Comparison of ENCODE assay signal across 8 cellular contexts in genomic region chr6:52575490-52575868, GRCh38. TPM values are rescaled to one million over a fixed set of nuclear protein-coding genes. Genes with fewer than 3 reads are reported as not detected.
DNase-seq lines count a peak whose midpoint lies in the region; ATAC-seq, FAIRE-seq and TF ChIP-seq lines count a peak whose summit lies in the region.

No MANE protein-coding gene starts in this region.

- DNase-seq in stimulated activated naive CD8-positive, alpha-beta T cell treated with anti-CD3 and anti-CD28 coated beads, Interleukin-15, Interleukin-2, amounts not matched to agents 100 U/mL and 50 U/mL, for 24 hours, result no peak
- DNase-seq in MCF 10A (ENCODE audit: unreplicated experiment) (no peak), RCC 7860 (ENCODE audit: low spot score) (no peak), GM19238 (ENCODE audit: insufficient read length, low spot score) (no peak), NCI-H1092 (lab: John Stamatoyannopoulos, UW) (no peak)

- intact Hi-C loops in MCF 10A (cut with micrococcal nuclease), result no loop called here

- BruUV-seq in MCF 10A (replicated peaks; lab: Mats Ljungman, UMichigan), result TSS peak; percentile 29

- no peaks in the 10 kb centered on the region for H3K36me3 Mint-ChIP-seq in stimulated activated naive CD8-positive, alpha-beta T cell treated with anti-CD3 and anti-CD28 coated beads, Interleukin-15, Interleukin-2, amounts not matched to agents 100 ng/mL and 50 ng/mL, for 24 hours (ENCODE audit: low read depth)
- peaks cover 6% of the 10 kb centered on the region for H3K36me3 Mint-ChIP-seq in MCF 10A (ENCODE audit: insufficient read depth, unreplicated experiment)

- no peaks in the 10 kb centered on the region for H3K27me3 Mint-ChIP-seq in stimulated activated naive CD8-positive, alpha-beta T cell treated with anti-CD3 and anti-CD28 coated beads, Interleukin-15, Interleukin-2, amounts not matched to agents 100 ng/mL and 50 ng/mL, for 24 hours
- no peaks in the 10 kb centered on the region for H3K27me3 Mint-ChIP-seq in MCF 10A (ENCODE audit: insufficient read depth, unreplicated experiment)

- no peak overlapping the region for H3K27ac ChIP-seq in mesodermal cell (ENCODE audit: low read depth, low read length, severe bottlenecking)

- POLR2A ChIA-PET in MCF 10A (lab: Yijun Ruan, JAX), result interaction anchor here (0.6 to 3.1 kb wide), 10 partner anchors 9 to 207 kb away, joined by 3 to 19 read pairs (median 5); partner anchors contain the start of gene EFHC1

- 58 to 75% methylated on average over 3 to 7 of the region's 10 CpGs for WGBS in mesodermal cell (ENCODE audit: insufficient coverage in 2 of 2), 2 experiments

- peaks cover 42% of the 10 kb centered on the region for H3K4me1 ChIP-seq in mesodermal cell (ENCODE audit: control insufficient read depth, insufficient read depth, low read length, poor library complexity, severe bottlenecking)

- no peak overlapping the region for H3K27ac Mint-ChIP-seq in stimulated activated naive CD8-positive, alpha-beta T cell treated with anti-CD3 and anti-CD28 coated beads, Interleukin-15, Interleukin-2, amounts not matched to agents 100 ng/mL and 50 ng/mL, for 24 hours
- H3K27ac Mint-ChIP-seq in MCF 10A (ENCODE audit: low read depth, unreplicated experiment), result no peak overlapping the region

- H3K36me3 ChIP-seq in mesodermal cell (ENCODE audit: control insufficient read depth, insufficient read depth, low read length), result no peaks in the 10 kb centered on the region

- peaks cover 49% of the 10 kb centered on the region for H3K4me1 Mint-ChIP-seq in stimulated activated naive CD8-positive, alpha-beta T cell treated with anti-CD3 and anti-CD28 coated beads, Interleukin-15, Interleukin-2, amounts not matched to agents 100 ng/mL and 50 ng/mL, for 24 hours (ENCODE audit: low read depth)
- peaks cover 31% of the 10 kb centered on the region for H3K4me1 Mint-ChIP-seq in MCF 10A (ENCODE audit: insufficient read depth, unreplicated experiment)

- H3K4me3 Mint-ChIP-seq in stimulated activated naive CD8-positive, alpha-beta T cell treated with anti-CD3 and anti-CD28 coated beads, Interleukin-15, Interleukin-2, amounts not matched to agents 100 ng/mL and 50 ng/mL, for 24 hours, result peak overlapping the region; percentile 76
- peak overlapping the region; percentile 69 for H3K4me3 Mint-ChIP-seq in MCF 10A (ENCODE audit: unreplicated experiment)

- no peaks in the 10 kb centered on the region for H3K9me3 ChIP-seq in mesodermal cell (ENCODE audit: control insufficient read depth, low read length)

- FAIRE-seq in RCC 7860 (lab: Jason Lieb, UNC), result no peak

- CTCF ChIA-PET in MCF 10A (lab: Yijun Ruan, JAX), result interaction anchor here (0.5 to 2.1 kb wide), 7 partner anchors 9 to 1055 kb away, joined by 3 to 13 read pairs (median 3); no protein-coding TSS in a partner anchor

- no peak for TF ChIP-seq CTCF in MCF 10A (IDR thresholded peaks at IDR 0.05; ENCODE audit: unreplicated experiment)

- H3K4me3 ChIP-seq in mesodermal cell (ENCODE audit: extremely low read depth, insufficient read depth, low read length, poor library complexity, severe bottlenecking), result peak overlapping the region; percentile 62

- H3K9me3 Mint-ChIP-seq in stimulated activated naive CD8-positive, alpha-beta T cell treated with anti-CD3 and anti-CD28 coated beads, Interleukin-15, Interleukin-2, amounts not matched to agents 100 ng/mL and 50 ng/mL, for 24 hours, result no peaks in the 10 kb centered on the region
- H3K9me3 Mint-ChIP-seq in MCF 10A (ENCODE audit: unreplicated experiment), result no peaks in the 10 kb centered on the region

- ATAC-seq in stimulated activated naive CD8-positive, alpha-beta T cell treated with anti-CD3 and anti-CD28 coated beads, Interleukin-15, Interleukin-2, amounts not matched to agents 100 U/mL and 50 U/mL, for 24 hours, result no peak
- ATAC-seq in HG03521 (IDR thresholded peaks at IDR 0.05; ENCODE audit: unreplicated experiment), result no peak

RNA-seq across cellular contexts. Expression of gene TRAM2, which starts 1.4 kb away (rescaled TPM):
- total RNA-seq in MCF 10A (2022), result 9.9 and 10.1 TPM in 2 replicates
- 19.4 TPM for polyA plus RNA-seq in mesodermal cell (2013, experiment 1 of 2)
- polyA plus RNA-seq in mesodermal cell (2013, experiment 2 of 2), result 16.0 TPM
